Comparison of ENCODE assay signal across 8 cellular contexts in genomic region chr11:830295-831131, GRCh38. TPM values are rescaled to one million over a fixed set of nuclear protein-coding genes. Genes with fewer than 3 reads are reported as not detected.
DNase-seq lines count a peak whose midpoint lies in the region; ATAC-seq, FAIRE-seq and TF ChIP-seq lines count a peak whose summit lies in the region.

No MANE protein-coding gene starts in this region.

- H3K9ac ChIP-seq in HUES48 (ENCODE audit: low read depth, low read length): no peak overlapping the region
- no peak overlapping the region for H3K9ac ChIP-seq in K562 (ENCODE audit: insufficient read depth in 1 of 2, low read depth in 2 of 2, low read length in 2 of 2)
- H3K9ac ChIP-seq in iPS-15b (ENCODE audit: low read depth, low read length): no peak overlapping the region
- H3K9ac ChIP-seq in smooth muscle cell (ENCODE audit: low read depth): no peak overlapping the region

- TF ChIP-seq POLR2A in K562 (conservative IDR thresholded peaks at IDR 0.05): no peak

- H3K27me3 ChIP-seq in HUES48 (ENCODE audit: control insufficient read depth, insufficient read depth, low read length): peaks cover 53% of the 10 kb centered on the region
- no peaks in the 10 kb centered on the region for H3K27me3 ChIP-seq in K562 (ENCODE audit: control insufficient read depth in 2 of 2, insufficient read depth in 2 of 2, low read length in 2 of 2)
- peaks cover 27% of the 10 kb centered on the region for H3K27me3 ChIP-seq in iPS-15b (ENCODE audit: control insufficient read depth, insufficient read depth, low read length)
- H3K27me3 ChIP-seq in smooth muscle cell (ENCODE audit: low read depth): peaks cover 59% of the 10 kb centered on the region

- FAIRE-seq in K562 (lab: Jason Lieb, UNC) (no peak), RCC 7860 (lab: Jason Lieb, UNC) (no peak)

- POLR2A ChIA-PET in K562 (lab: Yijun Ruan, JAX): interaction anchor here (0.8 to 3.2 kb wide), 7 partner anchors 9 to 21 kb away, joined by 4 to 13 read pairs (median 5); partner anchors contain the start of genes PNPLA2 and RPLP2

- H3K36me3 ChIP-seq in HUES48 (ENCODE audit: control insufficient read depth, insufficient read depth, low read length) (0 out of 2 replicates have a peak, but pooled peaks cover under 1% of the 10 kb centered on the region), K562 (ENCODE audit: control insufficient read depth, insufficient read depth, low read length) (peaks cover 18% of the 10 kb centered on the region; the same call in 1 of the 3 replicates), iPS-15b (ENCODE audit: control insufficient read depth, insufficient read depth, low read length) (no peaks in the 10 kb centered on the region), smooth muscle cell (ENCODE audit: low read depth) (no peaks in the 10 kb centered on the region)

- WGBS in K562 (ENCODE audit: insufficient coverage, low coverage, missing lambda C conversion rate): 92% methylated on average over 38 of the region's 78 CpGs
- 3% methylated on average over 58 of the region's 78 CpGs for WGBS in smooth muscle cell (ENCODE audit: low lambda C conversion rate)

- H2AFZ ChIP-seq in K562 (ENCODE audit: low read depth, low read length) (no peak overlapping the region), smooth muscle cell (ENCODE audit: low read depth) (no peak overlapping the region)

- TF ChIP-seq RAD21 in K562 (CRISPR knock-in tag; conservative IDR thresholded peaks at IDR 0.05 in 1 of 2, IDR thresholded peaks at IDR 0.05 in 1 of 2): no peak

- CTCF ChIA-PET in K562 (lab: Yijun Ruan, JAX; ENCODE audit: low intra/inter-chr PET ratio): no interaction called here

- BruUV-seq in K562 (replicated peaks; lab: Mats Ljungman, UMichigan): no TSS peak

- H3F3A ChIP-seq in smooth muscle cell (ENCODE audit: low read depth): peaks cover 10% of the 10 kb centered on the region

- TF ChIP-seq EP300 in K562 (IDR thresholded peaks at IDR 0.05; ENCODE audit: low read length): no peak

- TF ChIP-seq CTCF in K562 (IDR thresholded peaks at IDR 0.05 in 2 of 3, conservative IDR thresholded peaks at IDR 0.05 in 1 of 3; ENCODE audit: insufficient read depth in 2 of 3, low read depth in 1 of 3, low read length in 3 of 3) (no peak), smooth muscle cell (IDR thresholded peaks at IDR 0.05; ENCODE audit: borderline replicate concordance, insufficient read depth, poor library complexity, severe bottlenecking) (no peak)

- intact Hi-C loops in K562 (cut with micrococcal nuclease): no loop called here

- peaks cover 51% of the 10 kb centered on the region for H3K4me1 ChIP-seq in HUES48 (ENCODE audit: control insufficient read depth, insufficient read depth, low read length)
- peaks cover 31 to 93% of the 10 kb centered on the region in 2 experiments for H3K4me1 ChIP-seq in K562 (replicated peaks in 1 of 2; ENCODE audit: control insufficient read depth in 2 of 2, insufficient read depth in 2 of 2, low read length in 2 of 2)
- H3K4me1 ChIP-seq in iPS-15b (ENCODE audit: control insufficient read depth, insufficient read depth, low read length): peaks cover 3% of the 10 kb centered on the region
- peaks cover 44% of the 10 kb centered on the region for H3K4me1 ChIP-seq in smooth muscle cell (ENCODE audit: low read depth)

- H3K4me2 ChIP-seq in K562 (ENCODE audit: insufficient read depth, low read length): no peak overlapping the region
- peak overlapping the region; percentile 85 for H3K4me2 ChIP-seq in smooth muscle cell

- peaks cover 7% of the 10 kb centered on the region for H4K20me1 ChIP-seq in K562 (replicated peaks; ENCODE audit: control insufficient read depth, insufficient read depth, low read length)
- H4K20me1 ChIP-seq in smooth muscle cell (ENCODE audit: low read depth): peaks cover 50% of the 10 kb centered on the region

- H3K79me2 ChIP-seq in K562 (ENCODE audit: control insufficient read depth, insufficient read depth, low read length) (peaks cover 36% of the 10 kb centered on the region), smooth muscle cell (ENCODE audit: low read depth) (peaks cover 17% of the 10 kb centered on the region)

- peaks cover 5% of the 10 kb centered on the region for H3K9me1 ChIP-seq in K562 (ENCODE audit: control insufficient read depth, insufficient read depth, low read length)

- DNase-seq in EL (peak; percentile 72), SW480 (ENCODE audit: low spot score) (peak; percentile 77), K562 (ENCODE audit: extremely low read depth in 1 of 4, low spot score in 3 of 4) (no peak), smooth muscle cell (lab: John Stamatoyannopoulos, UW; ENCODE audit: unreplicated experiment) (no peak), RCC 7860 (ENCODE audit: low spot score) (no peak), superior temporal gyrus (ENCODE audit: extremely low spot score) (no peak)

- peak overlapping the region; percentile 68 for H3K4me3 ChIP-seq in HUES48 (ENCODE audit: low read depth, low read length)
- H3K4me3 ChIP-seq in K562: no peak overlapping the region
- H3K4me3 ChIP-seq in iPS-15b (ENCODE audit: low read depth, low read length): peak overlapping the region; percentile 68
- peak overlapping the region; percentile 43 for H3K4me3 ChIP-seq in smooth muscle cell

- H3K27ac ChIP-seq in HUES48 (ENCODE audit: low read depth, low read length) (no peak overlapping the region), K562 (ENCODE audit: extremely low read depth, low read depth, low read length) (no peak overlapping the region), smooth muscle cell (ENCODE audit: low read depth) (no peak overlapping the region)

- H3K9me3 ChIP-seq in HUES48 (ENCODE audit: control insufficient read depth, insufficient read depth, low read length) (no peaks in the 10 kb centered on the region), K562 (replicated peaks; ENCODE audit: control insufficient read depth, insufficient read depth, low read depth, low read length) (no peaks in the 10 kb centered on the region), iPS-15b (ENCODE audit: control insufficient read depth, insufficient read depth, low read length) (no peaks in the 10 kb centered on the region), smooth muscle cell (replicated peaks; ENCODE audit: low read depth) (no peaks in the 10 kb centered on the region)

- ATAC-seq in K562: no peak

- in situ Hi-C loops in K562 (cut with MboI): no loop called here

RNA-seq across cellular contexts. Expression of gene CD151, which starts 2.2 kb away (rescaled TPM):
- total RNA-seq in K562 (2011; cell fraction: chromatin; rRNA removed; ENCODE audit: low replicate concordance): 104 and 449 TPM in 2 replicates
- 583 and 614 TPM in 2 replicates for total RNA-seq in K562 (2011; cell fraction: nucleolus; rRNA removed)
- 235 and 299 TPM in 2 replicates for total RNA-seq in K562 (2011; cell fraction: nucleoplasm; rRNA removed)
- total RNA-seq in K562 (2014; rRNA removed): 141 and 185 TPM in 2 replicates
- 40.0 and 65.9 TPM in 2 replicates for total RNA-seq in K562 (2014; rRNA removed; fragmentation: Illumina TruSeq; extraction: Trizol)
- total RNA-seq in K562 (2015; rRNA removed; fragmentation: Illumina TruSeq; extraction: Trizol): 121 and 140 TPM in 2 replicates
- total RNA-seq in K562 (2021): 187 and 189 TPM in 2 replicates
- polyA plus RNA-seq in K562 (2011; rRNA removed): 179 and 218 TPM in 2 replicates
- 332 and 568 TPM in 2 replicates for polyA plus RNA-seq in K562 (2011; cell fraction: cytosol; rRNA removed)
- 363 and 514 TPM in 2 replicates for polyA plus RNA-seq in K562 (2011; cell fraction: nucleus; rRNA removed)
- polyA plus RNA-seq in K562 (2012): 181 and 228 TPM in 2 replicates
- polyA plus RNA-seq in K562 (2014; fragmentation: Illumina TruSeq; extraction: Trizol): 95.6 and 190 TPM in 2 replicates
- polyA plus RNA-seq in K562 (2014; fragmentation: Nextera tagmentation; extraction: Ambion mirVana): 1 to 10 TPM; 2.3 to 6.5 TPM
- 187 and 238 TPM in 2 replicates for polyA plus RNA-seq in K562 (2014; rRNA removed)
- 64.7 and 146 TPM in 2 replicates for polyA minus RNA-seq in K562 (2011; rRNA and poly(A)+ RNA removed)
- polyA minus RNA-seq in K562 (2011; cell fraction: cytosol; rRNA and poly(A)+ RNA removed): 86.1 and 96.6 TPM in 2 replicates
- 94.5 and 98.4 TPM in 2 replicates for polyA minus RNA-seq in K562 (2011; cell fraction: nucleus; rRNA and poly(A)+ RNA removed)
- total RNA-seq in smooth muscle cell: 214 and 256 TPM in 2 replicates
- 391 and 469 TPM in 2 replicates for polyA plus RNA-seq in smooth muscle cell

RNA-seq across cellular contexts. Expression of gene CRACR2B, which starts 2.8 kb away (rescaled TPM):
- 32.8 and 134 TPM in 2 replicates for total RNA-seq in K562 (2011; cell fraction: chromatin; rRNA removed; ENCODE audit: low replicate concordance)
- 116 and 120 TPM in 2 replicates for total RNA-seq in K562 (2011; cell fraction: nucleolus; rRNA removed)
- 53.6 and 58.1 TPM in 2 replicates for total RNA-seq in K562 (2011; cell fraction: nucleoplasm; rRNA removed)
- total RNA-seq in K562 (2014; rRNA removed) (19.7 and 21.9 TPM in 2 replicates), K562 (2014; rRNA removed; fragmentation: Illumina TruSeq; extraction: Trizol) (0.86 and 2.3 TPM in 2 replicates), K562 (2015; rRNA removed; fragmentation: Illumina TruSeq; extraction: Trizol) (5.8 and 6.0 TPM in 2 replicates), K562 (2021) (29.0 and 35.7 TPM in 2 replicates), smooth muscle cell (0.36 and 2.5 TPM in 2 replicates)
- polyA plus RNA-seq in K562 (2011; rRNA removed) (5.7 and 15.1 TPM in 2 replicates), K562 (2014; fragmentation: Illumina TruSeq; extraction: Trizol) (7.2 and 13.1 TPM in 2 replicates), K562 (2014; fragmentation: Nextera tagmentation; extraction: Ambion mirVana) (under 1 TPM; 0.10 to 0.13 TPM), K562 (2014; rRNA removed) (40.7 and 51.0 TPM in 2 replicates), smooth muscle cell (0.10 and 10.5 TPM in 2 replicates)
- polyA plus RNA-seq in K562 (2011; cell fraction: cytosol; rRNA removed): 5.8 and 17.5 TPM in 2 replicates
- 229 and 325 TPM in 2 replicates for polyA plus RNA-seq in K562 (2011; cell fraction: nucleus; rRNA removed)
- polyA plus RNA-seq in K562 (2012): 22.7 and 54.8 TPM in 2 replicates
- polyA minus RNA-seq in K562 (2011; rRNA and poly(A)+ RNA removed): 0.84 and 1.6 TPM in 2 replicates
- polyA minus RNA-seq in K562 (2011; cell fraction: cytosol; rRNA and poly(A)+ RNA removed): 5.2 and 6.3 TPM in 2 replicates
- 24.2 and 30.4 TPM in 2 replicates for polyA minus RNA-seq in K562 (2011; cell fraction: nucleus; rRNA and poly(A)+ RNA removed)

RNA-seq across cellular contexts. Expression of gene PNPLA2, which starts 11.8 kb away (rescaled TPM):
- 83.1 and 391 TPM in 2 replicates for total RNA-seq in K562 (2011; cell fraction: chromatin; rRNA removed; ENCODE audit: low replicate concordance)
- 282 and 286 TPM in 2 replicates for total RNA-seq in K562 (2011; cell fraction: nucleolus; rRNA removed)
- 136 and 157 TPM in 2 replicates for total RNA-seq in K562 (2011; cell fraction: nucleoplasm; rRNA removed)
- total RNA-seq in K562 (2014; rRNA removed) (22.2 and 32.0 TPM in 2 replicates), K562 (2014; rRNA removed; fragmentation: Illumina TruSeq; extraction: Trizol) (3.6 and 5.0 TPM in 2 replicates), K562 (2015; rRNA removed; fragmentation: Illumina TruSeq; extraction: Trizol) (8.4 and 9.0 TPM in 2 replicates), K562 (2021) (87.1 and 87.5 TPM in 2 replicates), smooth muscle cell (12.4 and 14.8 TPM in 2 replicates)
- polyA plus RNA-seq in K562 (2011; rRNA removed) (6.9 and 29.3 TPM in 2 replicates), K562 (2014; fragmentation: Illumina TruSeq; extraction: Trizol) (21.4 and 37.1 TPM in 2 replicates), K562 (2014; fragmentation: Nextera tagmentation; extraction: Ambion mirVana) (under 1 TPM; 0.39 TPM), K562 (2014; rRNA removed) (36.4 and 49.4 TPM in 2 replicates), smooth muscle cell (26.4 and 33.8 TPM in 2 replicates)
- polyA plus RNA-seq in K562 (2011; cell fraction: cytosol; rRNA removed): 10.0 and 17.9 TPM in 2 replicates
- polyA plus RNA-seq in K562 (2011; cell fraction: nucleus; rRNA removed): 266 and 420 TPM in 2 replicates
- polyA plus RNA-seq in K562 (2012): 39.2 and 88.0 TPM in 2 replicates
- polyA minus RNA-seq in K562 (2011; rRNA and poly(A)+ RNA removed): 9.2 and 12.6 TPM in 2 replicates
- polyA minus RNA-seq in K562 (2011; cell fraction: cytosol; rRNA and poly(A)+ RNA removed): 26.3 TPM in 2 replicates
- 88.9 and 90.9 TPM in 2 replicates for polyA minus RNA-seq in K562 (2011; cell fraction: nucleus; rRNA and poly(A)+ RNA removed)

RNA-seq across cellular contexts. Expression of gene POLR2L, which starts 11.8 kb away (rescaled TPM):
- 11.3 and 43.7 TPM in 2 replicates for total RNA-seq in K562 (2011; cell fraction: chromatin; rRNA removed; ENCODE audit: low replicate concordance)
- 55.9 and 78.4 TPM in 2 replicates for total RNA-seq in K562 (2011; cell fraction: nucleolus; rRNA removed)
- 39.7 and 45.6 TPM in 2 replicates for total RNA-seq in K562 (2011; cell fraction: nucleoplasm; rRNA removed)
- total RNA-seq in K562 (2014; rRNA removed): 688 and 1,043 TPM in 2 replicates
- total RNA-seq in K562 (2014; rRNA removed; fragmentation: Illumina TruSeq; extraction: Trizol): 21.4 and 38.3 TPM in 2 replicates
- 170 and 171 TPM in 2 replicates for total RNA-seq in K562 (2015; rRNA removed; fragmentation: Illumina TruSeq; extraction: Trizol)
- 217 and 237 TPM in 2 replicates for total RNA-seq in K562 (2021)
- polyA plus RNA-seq in K562 (2011; rRNA removed): 40.7 and 91.6 TPM in 2 replicates
- polyA plus RNA-seq in K562 (2011; cell fraction: cytosol; rRNA removed): 76.1 and 201 TPM in 2 replicates
- polyA plus RNA-seq in K562 (2011; cell fraction: nucleus; rRNA removed): 112 and 200 TPM in 2 replicates
- 226 and 569 TPM in 2 replicates for polyA plus RNA-seq in K562 (2012)
- 48.1 and 191 TPM in 2 replicates for polyA plus RNA-seq in K562 (2014; fragmentation: Illumina TruSeq; extraction: Trizol)
- 100 to 1,000 TPM in 1 of 2 experiments, 10 to 100 TPM in 1; 97.7 to 108 TPM for polyA plus RNA-seq in K562 (2014; fragmentation: Nextera tagmentation; extraction: Ambion mirVana)
- 350 and 635 TPM in 2 replicates for polyA plus RNA-seq in K562 (2014; rRNA removed)
- polyA minus RNA-seq in K562 (2011; rRNA and poly(A)+ RNA removed): 35.2 and 74.3 TPM in 2 replicates
- polyA minus RNA-seq in K562 (2011; cell fraction: cytosol; rRNA and poly(A)+ RNA removed): 127 and 132 TPM in 2 replicates
- polyA minus RNA-seq in K562 (2011; cell fraction: nucleus; rRNA and poly(A)+ RNA removed): 29.1 and 33.3 TPM in 2 replicates
- total RNA-seq in smooth muscle cell: 38.0 and 51.4 TPM in 2 replicates
- 380 and 446 TPM in 2 replicates for polyA plus RNA-seq in smooth muscle cell

RNA-seq across cellular contexts. Expression of gene TSPAN4, which starts 12.1 kb away (rescaled TPM):
- 19.4 and 74.3 TPM in 2 replicates for total RNA-seq in K562 (2011; cell fraction: chromatin; rRNA removed; ENCODE audit: low replicate concordance)
- total RNA-seq in K562 (2011; cell fraction: nucleolus; rRNA removed): 78.6 and 92.9 TPM in 2 replicates
- 32.7 and 41.1 TPM in 2 replicates for total RNA-seq in K562 (2011; cell fraction: nucleoplasm; rRNA removed)
- 23.1 and 40.5 TPM in 2 replicates for total RNA-seq in K562 (2014; rRNA removed)
- total RNA-seq in K562 (2014; rRNA removed; fragmentation: Illumina TruSeq; extraction: Trizol): 2.3 and 3.8 TPM in 2 replicates
- 15.7 and 16.7 TPM in 2 replicates for total RNA-seq in K562 (2015; rRNA removed; fragmentation: Illumina TruSeq; extraction: Trizol)
- 27.6 and 28.3 TPM in 2 replicates for total RNA-seq in K562 (2021)
- 21.5 and 42.1 TPM in 2 replicates for polyA plus RNA-seq in K562 (2011; rRNA removed)
- 46.2 and 103 TPM in 2 replicates for polyA plus RNA-seq in K562 (2011; cell fraction: cytosol; rRNA removed)
- polyA plus RNA-seq in K562 (2011; cell fraction: nucleus; rRNA removed): 108 and 187 TPM in 2 replicates
- 26.1 and 35.7 TPM in 2 replicates for polyA plus RNA-seq in K562 (2012)
- polyA plus RNA-seq in K562 (2014; fragmentation: Illumina TruSeq; extraction: Trizol): 5.6 and 19.8 TPM in 2 replicates
- polyA plus RNA-seq in K562 (2014; fragmentation: Nextera tagmentation; extraction: Ambion mirVana): 1 to 10 TPM in 1 of 2 experiments, under 1 TPM in 1; 0.07 to 2.4 TPM
- polyA plus RNA-seq in K562 (2014; rRNA removed): 31.0 and 33.0 TPM in 2 replicates
- 6.9 and 10.4 TPM in 2 replicates for polyA minus RNA-seq in K562 (2011; rRNA and poly(A)+ RNA removed)
- polyA minus RNA-seq in K562 (2011; cell fraction: cytosol; rRNA and poly(A)+ RNA removed): 27.9 and 34.5 TPM in 2 replicates
- 18.6 and 21.2 TPM in 2 replicates for polyA minus RNA-seq in K562 (2011; cell fraction: nucleus; rRNA and poly(A)+ RNA removed)
- total RNA-seq in smooth muscle cell: 50.2 and 68.2 TPM in 2 replicates
- 153 and 179 TPM in 2 replicates for polyA plus RNA-seq in smooth muscle cell

Comparison
In these comparisons a context has a peak if more than half of its experiments do, and no peak if none do; other contexts are left out.
1. DNase-seq: peak in EL (single experiment) and SW480 (single experiment); none in K562 (0 of 4), smooth muscle cell (single experiment), RCC 7860 (single experiment) and superior temporal gyrus (single experiment).